ENCODE assay signal across 18 cellular contexts in the genomic region with DNA sequence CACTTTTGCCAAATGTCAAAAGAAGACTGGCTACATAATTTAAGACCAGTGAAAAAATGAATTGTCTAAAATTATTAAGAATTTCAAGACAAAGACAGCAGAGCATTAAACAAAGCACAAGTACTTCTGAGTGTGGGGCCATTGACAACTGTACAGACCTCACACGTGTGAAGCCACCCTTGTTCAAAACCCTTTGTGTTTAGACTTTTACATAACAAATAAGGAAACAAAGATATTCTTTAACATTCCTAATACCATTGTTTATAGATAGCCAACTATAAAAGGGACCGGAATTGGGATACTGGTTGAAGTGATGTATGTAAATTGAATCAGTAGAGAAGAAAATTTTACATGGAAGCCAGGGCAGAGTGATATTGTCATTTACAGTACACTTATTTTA.
DNase-seq lines count a peak whose midpoint lies in the region; ATAC-seq and TF ChIP-seq lines count a peak whose summit lies in the region.
"Had no signal": no experiment of that assay in that cellular context is flagged by ENCODE, and none has a peak within 500 bp of the region (broad histone marks: within the 10 kb centered on the region; RNA-seq: fewer than 3 reads in every experiment).

No MANE protein-coding gene starts in this region.

- no peaks in the 10 kb centered on the region for H3K36me3 Mint-ChIP-seq in GM23338 (ENCODE audit: low read depth)
- no peaks in the 10 kb centered on the region for H3K36me3 Mint-ChIP-seq in WTC11
- H3K36me3 Mint-ChIP-seq: CD4-positive, CD25-positive, alpha-beta regulatory T cell; CD8-positive, alpha-beta T cell had no signal

- no peaks in the 10 kb centered on the region for H3K79me2 ChIP-seq in GM23338 (replicated peaks; ENCODE audit: insufficient read depth)

- H3K4me1 ChIP-seq in GM23338 (ENCODE audit: insufficient read depth) (peaks cover 28% of the 10 kb centered on the region), HUES48 (ENCODE audit: control insufficient read depth, insufficient read depth, low read length) (peaks cover 28% of the 10 kb centered on the region), iPS-20b (ENCODE audit: insufficient read depth, low read length) (peaks cover 13% of the 10 kb centered on the region; the same call in 1 of the 2 replicates), gastrocnemius medialis (no peaks in the 10 kb centered on the region), breast epithelium (no peaks in the 10 kb centered on the region)
- H3K4me1 ChIP-seq: BLaER1, Caco-2 had no signal

- no peaks in the 10 kb centered on the region for H3F3A ChIP-seq in GM23338 (replicated peaks; ENCODE audit: low read depth)

- ATAC-seq in GM23338: peak; percentile 53
- peak; percentile 58 for ATAC-seq in WTC11
- no peak for ATAC-seq in gastrocnemius medialis
- ATAC-seq: CD8-positive, alpha-beta T cell had no signal

- in situ Hi-C loops in gastrocnemius medialis (cut with MboI; ENCODE audit: low sequenced_read_pairs in 4 of 4): no loop called here

- POLR2A ChIA-PET in WTC11 (lab: Charles Lee): no interaction called here

- no peaks in the 10 kb centered on the region for H3K9me3 ChIP-seq in HUES48 (ENCODE audit: control insufficient read depth, insufficient read depth, low read length)
- no peaks in the 10 kb centered on the region; the same call in 1 of the 2 replicates for H3K9me3 ChIP-seq in iPS-20b (ENCODE audit: insufficient read depth, low read depth, low read length)
- H3K9me3 ChIP-seq in gastrocnemius medialis: no peaks in the 10 kb centered on the region
- no peaks in the 10 kb centered on the region for H3K9me3 ChIP-seq in breast epithelium
- H3K9me3 ChIP-seq: BLaER1, Caco-2 had no signal

- peak overlapping the region; percentile 29; the same call in 1 of the 2 replicates for H3K27ac ChIP-seq in GM23338 (ENCODE audit: low read depth)
- peak overlapping the region; percentile 26 for H3K27ac ChIP-seq in HUES48 (ENCODE audit: low read depth, low read length)
- no peak overlapping the region for H3K27ac ChIP-seq in iPS-20b (ENCODE audit: low read length)
- H3K27ac ChIP-seq in gastrocnemius medialis: no peak overlapping the region
- no peak overlapping the region for H3K27ac ChIP-seq in breast epithelium
- H3K27ac ChIP-seq: 22Rv1, BLaER1, C4-2B had no signal

- H3K9ac ChIP-seq in HUES48 (ENCODE audit: low read depth, low read length): peak overlapping the region; percentile 21; the same call in 1 of the 2 replicates
- 0 out of 2 replicates have a peak overlapping the region, but pooled peaks have one; percentile 14 for H3K9ac ChIP-seq in iPS-20b (ENCODE audit: low read depth, low read length)
- H3K9ac ChIP-seq: BLaER1 had no signal

- peaks cover 22% of the 10 kb centered on the region for H3K4me1 Mint-ChIP-seq in GM23338
- peaks cover 24% of the 10 kb centered on the region for H3K4me1 Mint-ChIP-seq in WTC11
- H3K4me1 Mint-ChIP-seq: B cell; CD4-positive, CD25-positive, alpha-beta regulatory T cell had no signal

- H3K9me3 Mint-ChIP-seq in GM23338 (no peaks in the 10 kb centered on the region), WTC11 (peaks cover 8% of the 10 kb centered on the region; the same call in 1 of the 2 replicates)
- H3K9me3 Mint-ChIP-seq: CD8-positive, alpha-beta T cell had no signal

- no peaks in the 10 kb centered on the region for H4K20me1 ChIP-seq in GM23338 (replicated peaks; ENCODE audit: insufficient read depth)
- H4K20me1 ChIP-seq: BLaER1 had no signal

- TF ChIP-seq POLR2A in gastrocnemius medialis (IDR thresholded peaks at IDR 0.05) (no peak), breast epithelium (IDR thresholded peaks at IDR 0.05) (no peak)

- no peak overlapping the region for H2AFZ ChIP-seq in GM23338

- no peaks in the 10 kb centered on the region for H3K27me3 ChIP-seq in GM23338 (ENCODE audit: insufficient read depth)
- H3K27me3 ChIP-seq in HUES48 (ENCODE audit: control insufficient read depth, insufficient read depth, low read length): no peaks in the 10 kb centered on the region
- H3K27me3 ChIP-seq in iPS-20b (ENCODE audit: insufficient read depth, low read length): no peaks in the 10 kb centered on the region
- H3K27me3 ChIP-seq in gastrocnemius medialis: no peaks in the 10 kb centered on the region
- H3K27me3 ChIP-seq in breast epithelium: no peaks in the 10 kb centered on the region
- H3K27me3 ChIP-seq: BLaER1 had no signal

- H3K36me3 ChIP-seq in GM23338 (ENCODE audit: insufficient read depth) (no peaks in the 10 kb centered on the region), HUES48 (ENCODE audit: control insufficient read depth, insufficient read depth, low read length) (no peaks in the 10 kb centered on the region), iPS-20b (ENCODE audit: insufficient read depth, low read depth, low read length) (no peaks in the 10 kb centered on the region), gastrocnemius medialis (no peaks in the 10 kb centered on the region), breast epithelium (no peaks in the 10 kb centered on the region)
- H3K36me3 ChIP-seq: BLaER1 had no signal

- H3K4me2 ChIP-seq in GM23338: peak overlapping the region; percentile 7; the same call in 1 of the 2 replicates
- H3K4me2 ChIP-seq: BLaER1 had no signal

- TF ChIP-seq CTCF in GM23338 (conservative IDR thresholded peaks at IDR 0.05; ENCODE audit: low read depth in 2 of 2): no peak
- no peak for TF ChIP-seq CTCF in WTC11 (IDR thresholded peaks at IDR 0.05)
- TF ChIP-seq CTCF in gastrocnemius medialis (IDR thresholded peaks at IDR 0.05 in 4 of 5, conservative IDR thresholded peaks at IDR 0.05 in 1 of 5): no peak
- no peak for TF ChIP-seq CTCF in breast epithelium (IDR thresholded peaks at IDR 0.05)

- H3K9me2 ChIP-seq in GM23338 (ENCODE audit: insufficient read depth): 0 out of 2 replicates have a peak, but pooled peaks cover 6% of the 10 kb centered on the region

- H3K27ac Mint-ChIP-seq in GM23338 (0 out of 2 replicates have a peak overlapping the region, but pooled peaks have one; percentile 49), WTC11 (no peak overlapping the region)
- H3K27ac Mint-ChIP-seq: B cell; CD4-positive, CD25-positive, alpha-beta regulatory T cell; CD8-positive, alpha-beta T cell had no signal

- H3K27me3 Mint-ChIP-seq in GM23338 (ENCODE audit: insufficient read depth, low read depth, poor library complexity) (no peaks in the 10 kb centered on the region), WTC11 (ENCODE audit: low read depth) (no peaks in the 10 kb centered on the region)
- H3K27me3 Mint-ChIP-seq: B cell; CD4-positive, CD25-positive, alpha-beta regulatory T cell had no signal

- CTCF ChIA-PET in WTC11 (lab: Charles Lee): no interaction called here

- DNase-seq in GM23338 (ENCODE audit: low spot score) (peak; percentile 42), WTC11 (ENCODE audit: low spot score) (no peak), NAMALWA (ENCODE audit: low spot score) (no peak), NCI-H1417 treated with DMSO at 0.1 percent for 48 hours (lab: John Stamatoyannopoulos, UW) (no peak), gastrocnemius medialis (no peak), breast epithelium (ENCODE audit: low spot score in 2 of 2) (no peak)
- DNase-seq: Caco-2; CD4-positive, CD25-positive, alpha-beta regulatory T cell; CD8-positive, alpha-beta T cell; DMS153; DND-41; HCEC 1CT had no signal

- intact Hi-C loops in gastrocnemius medialis (cut with DNase I; ENCODE audit: low total_unique reads): no loop called here
- intact Hi-C loops in breast epithelium (cut with DNase I; ENCODE audit: low total_unique reads): no loop called here

- H3K4me3 ChIP-seq in GM23338 (no peak overlapping the region), HUES48 (ENCODE audit: low read depth, low read length) (no peak overlapping the region; the same call in 1 of the 2 replicates), iPS-20b (ENCODE audit: low read length) (no peak overlapping the region), gastrocnemius medialis (no peak overlapping the region), breast epithelium (no peak overlapping the region)
- H3K4me3 ChIP-seq: BLaER1 had no signal

- H3K4me3 Mint-ChIP-seq in GM23338 (no peak overlapping the region), WTC11 (no peak overlapping the region)
- H3K4me3 Mint-ChIP-seq: B cell; CD4-positive, CD25-positive, alpha-beta regulatory T cell; CD8-positive, alpha-beta T cell had no signal

TF ChIP-seq in GM23338, 12 proteins besides CTCF, POLR2A, EP300 and RAD21:
- TF ChIP-seq STAT1 (IDR thresholded peaks at IDR 0.05; ENCODE audit: unreplicated experiment) (no peak), NANOG (IDR thresholded peaks at IDR 0.05; ENCODE audit: borderline replicate concordance) (peak; percentile 83)

TF ChIP-seq in WTC11, 78 proteins besides CTCF, POLR2A, EP300 and RAD21:
- TF ChIP-seq, protein P1, sequence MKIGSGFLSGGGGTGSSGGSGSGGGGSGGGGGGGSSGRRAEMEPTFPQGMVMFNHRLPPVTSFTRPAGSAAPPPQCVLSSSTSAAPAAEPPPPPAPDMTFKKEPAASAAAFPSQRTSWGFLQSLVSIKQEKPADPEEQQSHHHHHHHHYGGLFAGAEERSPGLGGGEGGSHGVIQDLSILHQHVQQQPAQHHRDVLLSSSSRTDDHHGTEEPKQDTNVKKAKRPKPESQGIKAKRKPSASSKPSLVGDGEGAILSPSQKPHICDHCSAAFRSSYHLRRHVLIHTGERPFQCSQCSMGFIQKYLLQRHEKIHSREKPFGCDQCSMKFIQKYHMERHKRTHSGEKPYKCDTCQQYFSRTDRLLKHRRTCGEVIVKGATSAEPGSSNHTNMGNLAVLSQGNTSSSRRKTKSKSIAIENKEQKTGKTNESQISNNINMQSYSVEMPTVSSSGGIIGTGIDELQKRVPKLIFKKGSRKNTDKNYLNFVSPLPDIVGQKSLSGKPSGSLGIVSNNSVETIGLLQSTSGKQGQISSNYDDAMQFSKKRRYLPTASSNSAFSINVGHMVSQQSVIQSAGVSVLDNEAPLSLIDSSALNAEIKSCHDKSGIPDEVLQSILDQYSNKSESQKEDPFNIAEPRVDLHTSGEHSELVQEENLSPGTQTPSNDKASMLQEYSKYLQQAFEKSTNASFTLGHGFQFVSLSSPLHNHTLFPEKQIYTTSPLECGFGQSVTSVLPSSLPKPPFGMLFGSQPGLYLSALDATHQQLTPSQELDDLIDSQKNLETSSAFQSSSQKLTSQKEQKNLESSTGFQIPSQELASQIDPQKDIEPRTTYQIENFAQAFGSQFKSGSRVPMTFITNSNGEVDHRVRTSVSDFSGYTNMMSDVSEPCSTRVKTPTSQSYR (CRISPR knock-in tag; IDR thresholded peaks at IDR 0.05): no peak

Comparison
In these comparisons a context has a peak if more than half of its experiments do, and no peak if none do; other contexts are left out.
1. ATAC-seq: peak in GM23338 (single experiment) and WTC11 (single experiment); none in gastrocnemius medialis (0 of 2).
2. H3K27ac ChIP-seq: peak in GM23338 (single experiment) and HUES48 (single experiment); none in iPS-20b (single experiment), gastrocnemius medialis (0 of 4) and breast epithelium (0 of 2).